Comparison of ENCODE assay signal across 28 cellular contexts in the genomic region with DNA sequence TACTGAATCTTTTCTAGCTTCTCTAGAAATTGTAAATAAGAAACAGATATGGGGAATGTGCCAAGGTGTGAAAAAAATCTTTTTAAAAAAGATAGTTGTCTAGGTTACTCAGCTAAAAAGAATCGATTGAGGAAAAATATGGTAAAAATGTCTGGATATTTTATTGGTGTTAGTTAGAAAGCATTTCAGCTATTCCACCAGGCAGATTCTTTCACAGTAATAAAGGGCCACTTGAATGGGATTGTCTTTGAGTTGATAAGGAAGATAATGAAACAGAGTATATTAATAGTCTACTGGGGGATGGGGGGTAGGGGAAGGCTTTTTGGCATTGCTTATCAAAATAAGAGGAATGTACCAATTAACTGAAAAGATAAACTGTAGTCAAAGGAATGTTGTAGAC. TPM values are rescaled to one million over a fixed set of nuclear protein-coding genes. Genes with fewer than 3 reads are reported as not detected.
"Had no signal": no experiment of that assay in that cellular context is flagged by ENCODE, and none has a peak within 500 bp of the region (broad histone marks: within the 10 kb centered on the region; RNA-seq: fewer than 3 reads in every experiment).

No MANE protein-coding gene starts in this region.

- H3K27ac ChIP-seq: brain microvascular endothelial cell, esophagus muscularis mucosa, WERI-Rb-1 had no signal

- H3K4me2 ChIP-seq: smooth muscle cell had no signal

- H3K36me3 ChIP-seq: brain microvascular endothelial cell, heart right ventricle, WERI-Rb-1 had no signal

- FAIRE-seq: colon, TTC549 had no signal

- H3K27me3 ChIP-seq: brain microvascular endothelial cell, esophagus muscularis mucosa, heart right ventricle had no signal

- H3K4me3 ChIP-seq: esophagus muscularis mucosa, heart right ventricle, mucosa of descending colon, smooth muscle cell had no signal

- ATAC-seq: activated CD8-positive, alpha-beta memory T cell treated with anti-CD3 and anti-CD28 coated beads, Interleukin-2, amount 10 ng/mL, durations not matched to agents 7 days and 5 days; activated CD8-positive, alpha-beta T cell treated with anti-CD3 and anti-CD28 coated beads for 36 hours; left colon; mucosa of descending colon; stimulated activated naive B cell treated with anti-CD40 and anti-IgM and Interleukin-4, amounts not matched to agents 10 μg/mL and 1 μg/mL and 100 μg/mL, for 72 hours had no signal

- H3K9me3 ChIP-seq: esophagus muscularis mucosa, heart right ventricle, mucosa of descending colon had no signal

- DNase-seq: activated CD4-positive, alpha-beta T cell treated with anti-CD3 and anti-CD28 coated beads, Interleukin-2, amount 10 ng/mL, durations not matched to agents 7 days and 5 days; activated CD4-positive, CD25-positive, alpha-beta regulatory T cell treated with anti-CD3 and anti-CD28 coated beads, Interleukin-2, amount 50 U/mL, for 72 hours; activated CD8-positive, alpha-beta memory T cell treated with anti-CD3 and anti-CD28 coated beads, Interleukin-2, amount 10 ng/mL, durations not matched to agents 7 days and 5 days; activated CD8-positive, alpha-beta T cell treated with anti-CD3 and anti-CD28 coated beads for 36 hours; activated effector memory CD4-positive, alpha-beta T cell treated with anti-CD3 and anti-CD28 coated beads, Interleukin-2, amount 50 U/mL, for 16 hours; activated naive CD4-positive, alpha-beta T cell treated with anti-CD3 and anti-CD28 coated beads, Interleukin-2, amount 10 ng/mL, durations not matched to agents 7 days and 5 days; activated T-cell treated with anti-CD3 and anti-CD28 coated beads for 4 hours; anterior cingulate cortex; brain microvascular endothelial cell; central memory CD4-positive, alpha-beta T cell; effector memory CD4-positive, alpha-beta T cell; heart right ventricle; islet precursor cell; left colon; mucosa of descending colon; occipital lobe; posterior cingulate gyrus; stimulated activated CD4-positive, alpha-beta T cell treated with anti-CD3 and anti-CD28 coated beads, Interleukin-15, amount 100 ng/mL, for 24 hours; stimulated activated CD4-positive, alpha-beta T cell treated with anti-CD3 and anti-CD28 coated beads, Interleukin-2, amount 100 ng/mL, for 48 hours; stimulated activated CD8-positive, alpha-beta memory T cell treated with anti-CD3 and anti-CD28 coated beads, Interleukin-4, amount 100 ng/mL, for 48 hours; stimulated activated naive B cell treated with anti-CD40 and anti-IgM and Interleukin-4, amounts not matched to agents 10 μg/mL and 1 μg/mL and 100 μg/mL, for 72 hours; T-helper 1 cell; WERI-Rb-1 had no signal

RNA-seq across cellular contexts. Expression of a gene that starts 51.9 kb away (rescaled TPM):
- total RNA-seq: dermis microvascular lymphatic vessel endothelial cell had no signal
